In genomic region chr7:148507064-148507573, GRCh38 we compare ENCODE assay signal across 8 cellular contexts.
DNase-seq lines count a peak whose midpoint lies in the region; ATAC-seq and FAIRE-seq lines count a peak whose summit lies in the region.
"Not testable (repeated sequence)": the region's sequence is repeated elsewhere in the genome, so short reads cannot be mapped to it uniquely, and the experiment has no call there.

No MANE protein-coding gene starts in this region.

- not testable (repeated sequence) for H3K9me3 Mint-ChIP-seq in stimulated activated naive CD8-positive, alpha-beta T cell treated with anti-CD3 and anti-CD28 coated beads, Interleukin-15, amount 100 ng/mL, for 72 hours

- H3K4me3 Mint-ChIP-seq in stimulated activated naive CD8-positive, alpha-beta T cell treated with anti-CD3 and anti-CD28 coated beads, Interleukin-15, amount 100 ng/mL, for 72 hours = peak overlapping the region; percentile 13 to 25

- peaks cover 17% of the 10 kb centered on the region for H3K27me3 Mint-ChIP-seq in stimulated activated naive CD8-positive, alpha-beta T cell treated with anti-CD3 and anti-CD28 coated beads, Interleukin-15, amount 100 ng/mL, for 72 hours

- peak; percentile 98 for ATAC-seq in GM19395 (IDR thresholded peaks at IDR 0.05; ENCODE audit: unreplicated experiment)
- ATAC-seq in GM21786 (IDR thresholded peaks at IDR 0.05; ENCODE audit: unreplicated experiment) = peak; percentile 99
- peak; percentile 99 for ATAC-seq in HG03060 (IDR thresholded peaks at IDR 0.05; ENCODE audit: low read depth, unreplicated experiment)
- peak; percentile 98 for ATAC-seq in HG03558 (IDR thresholded peaks at IDR 0.05; ENCODE audit: extremely low read depth, unreplicated experiment)
- ATAC-seq in stimulated activated naive CD8-positive, alpha-beta T cell treated with anti-CD3 and anti-CD28 coated beads, Interleukin-15, amount 100 ng/mL, for 72 hours = peak; percentile 95

- peak; percentile 23 for DNase-seq in GM18507 (ENCODE audit: extremely low spot score, insufficient read length, low read depth)
- peak; percentile 53 for DNase-seq in activated CD4-positive, alpha-beta T cell treated with anti-CD3 and anti-CD28 coated beads for 48 hours
- peak; percentile 38 for DNase-seq in germinal center (ENCODE audit: low spot score)
- DNase-seq in stimulated activated naive CD8-positive, alpha-beta T cell treated with anti-CD3 and anti-CD28 coated beads, Interleukin-15, amount 100 ng/mL, for 72 hours = peak in 1 of 2 donors; percentile 64

- H3K27ac Mint-ChIP-seq in stimulated activated naive CD8-positive, alpha-beta T cell treated with anti-CD3 and anti-CD28 coated beads, Interleukin-15, amount 100 ng/mL, for 72 hours = peak overlapping the region in 1 of 2 donors; percentile 55

- peaks cover 11% of the 10 kb centered on the region for H3K4me1 Mint-ChIP-seq in stimulated activated naive CD8-positive, alpha-beta T cell treated with anti-CD3 and anti-CD28 coated beads, Interleukin-15, amount 100 ng/mL, for 72 hours

- FAIRE-seq in GM18507 (lab: Jason Lieb, UNC) = peak; percentile 81
